Comparison of ENCODE assay signal across 15 cellular contexts in the genomic region with DNA sequence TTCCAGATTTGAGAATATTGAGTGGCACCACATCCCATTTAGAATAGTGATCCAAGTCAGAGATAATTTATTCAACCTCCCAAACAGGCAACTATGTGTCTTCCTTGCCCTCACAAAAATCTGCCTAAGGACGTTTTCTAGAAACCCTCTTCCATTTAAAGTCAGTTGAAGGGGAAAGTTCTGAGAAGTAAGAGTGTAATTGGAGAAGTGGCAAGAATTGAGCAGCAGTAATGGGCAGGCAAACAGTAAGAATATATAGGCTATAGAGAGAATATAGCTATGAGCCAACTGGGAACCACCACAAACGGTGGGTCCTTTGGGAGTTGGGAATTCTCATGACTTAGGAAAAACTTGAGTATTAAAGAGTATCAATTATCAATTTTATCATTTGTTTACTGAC. TPM values are rescaled to one million over a fixed set of nuclear protein-coding genes. Genes with fewer than 3 reads are reported as not detected.
A peak's percentile ranks its signal among the peaks of the same experiment; 100 is the strongest.
DNase-seq lines count a peak whose midpoint lies in the region; ATAC-seq and TF ChIP-seq lines count a peak whose summit lies in the region.
"Had no signal": no experiment of that assay in that cellular context is flagged by ENCODE, and none has a peak within 500 bp of the region (broad histone marks: within the 10 kb centered on the region; RNA-seq: fewer than 3 reads in every experiment).

No MANE protein-coding gene starts in this region.

- no peaks in the 10 kb centered on the region for H4K20me1 ChIP-seq in HCT116 (ENCODE audit: insufficient read depth)

- no TSS peak for BruUV-seq in HCT116 (replicated peaks; lab: Mats Ljungman, UMichigan)

- H3K9me2 ChIP-seq in HCT116 (ENCODE audit: insufficient read depth): no peaks in the 10 kb centered on the region

- no peak overlapping the region for H3K9ac ChIP-seq in HCT116 (ENCODE audit: low read length)

- H3K27me3 ChIP-seq in CD4-positive, alpha-beta memory T cell (ENCODE audit: insufficient read depth, low read length): no peaks in the 10 kb centered on the region
- no peaks in the 10 kb centered on the region for H3K27me3 ChIP-seq in HCT116 (ENCODE audit: insufficient read depth, low read length)
- H3K27me3 ChIP-seq: adrenal gland had no signal

- TF ChIP-seq POLR2A in HCT116 (IDR thresholded peaks at IDR 0.05; ENCODE audit: borderline replicate concordance, extremely low read depth, insufficient read depth, insufficient read length): no peak

- POLR2A ChIA-PET in CD4-positive, alpha-beta memory T cell (lab: Charles Lee; ENCODE audit: partially characterized antibody): interaction anchor here (1.5 kb wide), 1 partner anchor 89 kb away, joined by 8 read pairs; the partner anchor contains the start of gene LYSMD3
- POLR2A ChIA-PET in HCT116 (lab: Charles Lee): interaction anchor here (1.5 kb wide), 1 partner anchor 31 kb away, joined by 3 read pairs; the partner anchor contains the start of gene CETN3

- H3K9me3 ChIP-seq in CD4-positive, alpha-beta memory T cell (ENCODE audit: control insufficient read depth in 1 of 2, low read length in 2 of 2): no peaks in the 10 kb centered on the region
- no peaks in the 10 kb centered on the region for H3K9me3 ChIP-seq in HCT116 (ENCODE audit: control insufficient read depth in 1 of 2, insufficient read depth in 1 of 2, low read depth in 1 of 2, low read length in 2 of 2)
- H3K9me3 ChIP-seq: adrenal gland, BE2C had no signal

- RAD21 ChIA-PET in HCT116 (lab: Charles Lee; ENCODE audit: low non-redundant PET in 1 of 2, low total read pairs in 2 of 2, uncharacterized antibody in 2 of 2, unreplicated experiment in 2 of 2): no interaction called here

- no peak overlapping the region for H3K4me3 ChIP-seq in CD4-positive, alpha-beta memory T cell (ENCODE audit: low read length in 2 of 2)
- H3K4me3 ChIP-seq in HCT116 (replicated peaks in 1 of 2; ENCODE audit: low read depth in 1 of 2, low read length in 2 of 2): no peak overlapping the region

- H3K36me3 Mint-ChIP-seq in CD4-positive, alpha-beta memory T cell: no peaks in the 10 kb centered on the region
- H3K36me3 Mint-ChIP-seq in activated T-helper 17 cell treated with anti-CD3 and anti-CD28 coated beads, Interleukin-2, amount 50 U/mL, for 72 hours (ENCODE audit: low read depth): no peaks in the 10 kb centered on the region
- no peaks in the 10 kb centered on the region for H3K36me3 Mint-ChIP-seq in naive B cell

- peak overlapping the region in 5 of 8 donors; percentile 62 to 88 (median 81) for H3K4me3 Mint-ChIP-seq in CD4-positive, alpha-beta memory T cell
- H3K4me3 Mint-ChIP-seq in activated T-helper 17 cell treated with anti-CD3 and anti-CD28 coated beads, Interleukin-2, amount 50 U/mL, for 72 hours: peak overlapping the region; percentile 74
- H3K4me3 Mint-ChIP-seq in naive B cell: peak overlapping the region in 5 of 8 donors; percentile 68 to 86 (median 77)

- H3K79me2 ChIP-seq in HCT116 (ENCODE audit: insufficient read depth, low read length): no peaks in the 10 kb centered on the region

- no peaks in the 10 kb centered on the region for H3K9me3 Mint-ChIP-seq in CD4-positive, alpha-beta memory T cell
- no peaks in the 10 kb centered on the region for H3K9me3 Mint-ChIP-seq in activated T-helper 17 cell treated with anti-CD3 and anti-CD28 coated beads, Interleukin-2, amount 50 U/mL, for 72 hours
- H3K9me3 Mint-ChIP-seq in naive B cell: peaks cover 0 to 3% (median 0%) of the 10 kb centered on the region in 7 donors
- H3K9me3 Mint-ChIP-seq: activated B cell treated with CpG ODN at 0.5 μM for 24 hours, IgD-negative memory B cell had no signal

- H3K27ac ChIP-seq in CD4-positive, alpha-beta memory T cell (ENCODE audit: low read depth, low read length): no peak overlapping the region
- no peak overlapping the region for H3K27ac ChIP-seq in HCT116 (ENCODE audit: low read depth, low read length)
- H3K27ac ChIP-seq: adrenal gland had no signal

- H3K4me1 ChIP-seq in CD4-positive, alpha-beta memory T cell (ENCODE audit: insufficient read depth, low read length): no peaks in the 10 kb centered on the region
- H3K4me1 ChIP-seq in HCT116 (ENCODE audit: control insufficient read depth in 1 of 2, insufficient read depth in 2 of 2, low read length in 2 of 2): no peaks in the 10 kb centered on the region; a peak in 1 of 4 replicates

- H3K36me3 ChIP-seq in CD4-positive, alpha-beta memory T cell (ENCODE audit: insufficient read depth, low read length): no peaks in the 10 kb centered on the region
- no peaks in the 10 kb centered on the region for H3K36me3 ChIP-seq in HCT116 (ENCODE audit: control insufficient read depth in 1 of 2, insufficient read depth in 2 of 2, low read length in 2 of 2)
- H3K36me3 ChIP-seq: adrenal gland, BE2C had no signal

- no peak for ATAC-seq in HCT116
- ATAC-seq in activated T-helper 17 cell treated with anti-CD3 and anti-CD28 coated beads, Interleukin-2, amount 50 U/mL, for 72 hours (replicated peaks): no peak
- no peak for ATAC-seq in naive B cell (ENCODE audit: low read depth in 2 of 2)
- no peak for ATAC-seq in HG03439 (IDR thresholded peaks at IDR 0.05; ENCODE audit: unreplicated experiment)
- no peak for ATAC-seq in GM19395 (IDR thresholded peaks at IDR 0.05; ENCODE audit: unreplicated experiment)

- TF ChIP-seq CTCF in HCT116 (IDR thresholded peaks at IDR 0.05 in 2 of 3, conservative IDR thresholded peaks at IDR 0.05 in 1 of 3; ENCODE audit: borderline replicate concordance in 1 of 3, insufficient read depth in 1 of 3, low read depth in 2 of 3, low read length in 2 of 3): no peak

- intact Hi-C loops in CD4-positive, alpha-beta memory T cell (cut with micrococcal nuclease): loop anchor here (1.0 kb wide), 1 partner anchor 164 kb away; no protein-coding TSS in a partner anchor
- intact Hi-C loops in HCT116 (cut with micrococcal nuclease): no loop called here

- CTCF ChIA-PET in CD4-positive, alpha-beta memory T cell (lab: Charles Lee; ENCODE audit: partially characterized antibody): interaction anchor here (2.2 to 7.6 kb wide), 6 partner anchors 13 to 343 kb away, joined by 8 to 89 read pairs (median 26); partner anchors contain the start of genes LYSMD3, MBLAC2 and POLR3G
- CTCF ChIA-PET in HCT116 (lab: Charles Lee): interaction anchor here (1.4 to 4.1 kb wide), 3 partner anchors 21 to 342 kb away, joined by 4 to 27 read pairs (median 21); no protein-coding TSS in a partner anchor

- peaks cover 7% of the 10 kb centered on the region in 2 donors for H3K27me3 Mint-ChIP-seq in CD4-positive, alpha-beta memory T cell
- no peaks in the 10 kb centered on the region for H3K27me3 Mint-ChIP-seq in activated T-helper 17 cell treated with anti-CD3 and anti-CD28 coated beads, Interleukin-2, amount 50 U/mL, for 72 hours
- H3K27me3 Mint-ChIP-seq in naive B cell: peaks cover 0 to 22% (median 6%) of the 10 kb centered on the region in 3 donors

- H3K4me2 ChIP-seq in HCT116 (ENCODE audit: low read length): 0 out of 2 replicates have a peak overlapping the region, but pooled peaks have one; percentile 58

- peaks cover 0 to 7% (median 4%) of the 10 kb centered on the region in 4 donors for H3K4me1 Mint-ChIP-seq in CD4-positive, alpha-beta memory T cell
- no peaks in the 10 kb centered on the region for H3K4me1 Mint-ChIP-seq in activated T-helper 17 cell treated with anti-CD3 and anti-CD28 coated beads, Interleukin-2, amount 50 U/mL, for 72 hours
- peaks cover 0 to 6% (median 0%) of the 10 kb centered on the region in 3 donors for H3K4me1 Mint-ChIP-seq in naive B cell

- H2AFZ ChIP-seq in HCT116 (ENCODE audit: low read depth, low read length, poor library complexity, severe bottlenecking): peak overlapping the region; percentile 66

- TF ChIP-seq RAD21 in HCT116 (IDR thresholded peaks at IDR 0.05; ENCODE audit: low read depth): no peak

- no peak for DNase-seq in CD4-positive, alpha-beta memory T cell
- DNase-seq in HCT116 (ENCODE audit: low read depth, low spot score): no peak
- DNase-seq in naive B cell: no peak
- DNase-seq in NCI-H1417 (lab: John Stamatoyannopoulos, UW): no peak
- no peak for DNase-seq in NCI-H748 treated with DMSO at 0.1 percent for 48 hours (lab: John Stamatoyannopoulos, UW)
- DNase-seq: activated B cell treated with CpG ODN at 0.5 μM for 24 hours, adrenal gland, BE2C, GOT3, NCI-H146, NCI-H446 treated with DMSO at 0.1 percent for 48 hours had no signal

- no peak overlapping the region for H3K27ac Mint-ChIP-seq in CD4-positive, alpha-beta memory T cell
- H3K27ac Mint-ChIP-seq in activated T-helper 17 cell treated with anti-CD3 and anti-CD28 coated beads, Interleukin-2, amount 50 U/mL, for 72 hours: no peak overlapping the region
- H3K27ac Mint-ChIP-seq in naive B cell: peak overlapping the region in 1 of 6 donors; percentile 49
- H3K27ac Mint-ChIP-seq: activated B cell treated with CpG ODN at 0.5 μM for 24 hours had no signal

TF ChIP-seq in HCT116, 20 proteins besides CTCF, POLR2A, EP300 and RAD21:
- no peak for TF ChIP-seq MAX (IDR thresholded peaks at IDR 0.05)
- TF ChIP-seq TCF7L2 (IDR thresholded peaks at IDR 0.05; ENCODE audit: borderline replicate concordance, extremely low read depth, insufficient read depth, insufficient read length): no peak
- TF ChIP-seq SP1 (IDR thresholded peaks at IDR 0.05; ENCODE audit: low read depth): no peak
- TF ChIP-seq YY1 (IDR thresholded peaks at IDR 0.05; ENCODE audit: extremely low read depth, insufficient replicate concordance, low read depth, low read length): no peak

RNA-seq across cellular contexts. Expression of gene CETN3, which starts 31.1 kb away (rescaled TPM):
- 10 to 100 TPM; 15.9 to 22.1 TPM for total RNA-seq in CD4-positive, alpha-beta memory T cell
- 10 to 100 TPM; 13.4 to 20.8 TPM for polyA plus RNA-seq in CD4-positive, alpha-beta memory T cell
- total RNA-seq in HCT116 (2021; ENCODE audit: unreplicated experiment): 42.8 TPM
- polyA plus RNA-seq in HCT116 (2012): 11.6 and 24.5 TPM in 2 replicates
- total RNA-seq in activated T-helper 17 cell treated with anti-CD3 and anti-CD28 coated beads, Interleukin-2, amount 50 U/mL, for 72 hours: 10 to 100 TPM; 31.3 to 32.5 TPM
- polyA plus RNA-seq in naive B cell (ENCODE audit: low read depth in 6 of 6): 10 to 100 TPM; 12.8 to 35.7 (median 24.1) TPM

RNA-seq across cellular contexts. Expression of gene MBLAC2, which starts 33.9 kb away (rescaled TPM):
- 10 to 100 TPM; 14.7 to 16.1 TPM for total RNA-seq in CD4-positive, alpha-beta memory T cell
- 1 to 10 TPM; 1.9 to 4.9 TPM for polyA plus RNA-seq in CD4-positive, alpha-beta memory T cell
- 5.7 TPM for total RNA-seq in HCT116 (2021; ENCODE audit: unreplicated experiment)
- 1.5 and 1.9 TPM in 2 replicates for polyA plus RNA-seq in HCT116 (2012)
- total RNA-seq in activated T-helper 17 cell treated with anti-CD3 and anti-CD28 coated beads, Interleukin-2, amount 50 U/mL, for 72 hours: 1 to 10 TPM; 2.4 to 3.5 TPM
- polyA plus RNA-seq in naive B cell (ENCODE audit: low read depth in 6 of 6): 1 to 10 TPM; 3.0 to 6.2 (median 3.8) TPM

RNA-seq across cellular contexts. Expression of gene POLR3G, which starts 34.0 kb away (rescaled TPM):
- total RNA-seq in CD4-positive, alpha-beta memory T cell: 1 to 10 TPM; 1.2 to 1.5 TPM
- polyA plus RNA-seq in CD4-positive, alpha-beta memory T cell: 1 to 10 TPM; 1.4 to 2.2 TPM
- total RNA-seq in HCT116 (2021; ENCODE audit: unreplicated experiment): 44.8 TPM
- polyA plus RNA-seq in HCT116 (2012): 14.1 and 20.3 TPM in 2 replicates
- total RNA-seq in activated T-helper 17 cell treated with anti-CD3 and anti-CD28 coated beads, Interleukin-2, amount 50 U/mL, for 72 hours: 10 to 100 TPM in 1 of 2 donors, 1 to 10 TPM in 1; 5.3 to 22.9 TPM
- polyA plus RNA-seq in naive B cell (ENCODE audit: low read depth in 6 of 6): 1 to 10 TPM in 4 of 6 donors, under 1 TPM in 1, not detected in 1; 0.95 to 4.6 (median 2.6) TPM
